Comparison of ENCODE assay signal across 8 cellular contexts in the genomic region with DNA sequence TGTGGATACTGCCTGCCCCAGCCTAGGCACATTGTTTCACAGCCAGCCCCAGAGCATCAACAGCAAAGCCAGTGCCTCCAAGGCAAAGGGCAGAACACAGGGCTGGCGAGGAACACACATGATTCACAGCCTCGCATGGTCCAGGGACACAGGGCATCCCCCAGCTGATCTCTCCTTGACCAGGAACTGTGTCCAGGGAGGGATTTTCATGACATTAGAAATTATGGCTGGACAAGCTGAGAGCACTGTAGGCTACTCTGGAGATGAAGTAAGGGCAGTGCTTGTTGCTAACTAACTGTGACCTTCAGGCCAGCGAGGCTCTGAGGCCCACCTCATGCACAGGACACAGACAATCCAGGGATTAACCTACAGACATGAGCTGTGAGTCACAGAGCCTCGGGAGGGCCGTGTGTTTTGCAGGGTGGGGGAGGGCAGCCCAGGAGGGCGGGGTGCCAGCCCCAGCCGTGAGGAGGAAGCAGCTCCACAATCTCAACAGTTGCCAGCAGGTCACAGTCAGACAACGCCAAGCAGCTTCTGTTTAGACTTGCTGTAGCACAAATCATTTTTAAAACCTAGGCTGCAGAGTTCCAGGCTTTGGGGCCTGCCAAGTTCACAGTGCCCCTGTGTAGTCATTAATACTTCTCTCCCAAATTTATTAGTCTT.
DNase-seq lines count a peak whose midpoint lies in the region; ATAC-seq and TF ChIP-seq lines count a peak whose summit lies in the region.

No MANE protein-coding gene starts in this region.

- H3K27ac Mint-ChIP-seq in CD4-positive, CD25-positive, alpha-beta regulatory T cell: peak overlapping the region in 1 of 3 donors; percentile 42

- peak in 1 of 3 donors; percentile 70 for DNase-seq in CD4-positive, CD25-positive, alpha-beta regulatory T cell
- DNase-seq in LoVo (ENCODE audit: low spot score): peak; percentile 67
- DNase-seq in amniotic stem cell (lab: John Stamatoyannopoulos, UW): peak; percentile 25
- no peak for DNase-seq in right atrium auricular region (ENCODE audit: low spot score)
- no peak for DNase-seq in smooth muscle cell (lab: John Stamatoyannopoulos, UW; ENCODE audit: unreplicated experiment)

- no peaks in the 10 kb centered on the region for H3K27me3 Mint-ChIP-seq in CD4-positive, CD25-positive, alpha-beta regulatory T cell

- ATAC-seq in CD4-positive, CD25-positive, alpha-beta regulatory T cell (ENCODE audit: low read depth in 2 of 2): peak; percentile 31 to 57
- ATAC-seq in GM18505 (IDR thresholded peaks at IDR 0.05; ENCODE audit: unreplicated experiment) (no peak), GM18498 (IDR thresholded peaks at IDR 0.05; ENCODE audit: unreplicated experiment) (no peak), HG03280 (IDR thresholded peaks at IDR 0.05; ENCODE audit: unreplicated experiment) (no peak)

- no peaks in the 10 kb centered on the region for H3K36me3 ChIP-seq in CD4-positive, CD25-positive, alpha-beta regulatory T cell (ENCODE audit: control insufficient read depth, insufficient read depth, low read length)
- H3K36me3 ChIP-seq in right atrium auricular region (no peaks in the 10 kb centered on the region), smooth muscle cell (ENCODE audit: low read depth) (no peaks in the 10 kb centered on the region)

- H3K4me1 ChIP-seq in CD4-positive, CD25-positive, alpha-beta regulatory T cell (ENCODE audit: control insufficient read depth, insufficient read depth, low read length, poor library complexity, severe bottlenecking): peaks cover 8% of the 10 kb centered on the region
- peaks cover 0 to 43% of the 10 kb centered on the region in 2 donors for H3K4me1 ChIP-seq in right atrium auricular region
- H3K4me1 ChIP-seq in smooth muscle cell (ENCODE audit: low read depth): peaks cover 8% of the 10 kb centered on the region

- H3F3A ChIP-seq in smooth muscle cell (ENCODE audit: low read depth): no peaks in the 10 kb centered on the region

- H3K9me3 Mint-ChIP-seq in CD4-positive, CD25-positive, alpha-beta regulatory T cell: no peaks in the 10 kb centered on the region

- no peaks in the 10 kb centered on the region for H3K9me3 ChIP-seq in CD4-positive, CD25-positive, alpha-beta regulatory T cell (ENCODE audit: control insufficient read depth in 2 of 2, low read length in 2 of 2)
- H3K9me3 ChIP-seq in right atrium auricular region (no peaks in the 10 kb centered on the region), smooth muscle cell (replicated peaks; ENCODE audit: low read depth) (no peaks in the 10 kb centered on the region)

- TF ChIP-seq CTCF in right atrium auricular region (IDR thresholded peaks at IDR 0.05) (no peak), smooth muscle cell (IDR thresholded peaks at IDR 0.05; ENCODE audit: borderline replicate concordance, insufficient read depth, poor library complexity, severe bottlenecking) (no peak)

- no peaks in the 10 kb centered on the region for H4K20me1 ChIP-seq in smooth muscle cell (ENCODE audit: low read depth)

- no peaks in the 10 kb centered on the region for H3K79me2 ChIP-seq in smooth muscle cell (ENCODE audit: low read depth)

- WGBS in smooth muscle cell (ENCODE audit: low lambda C conversion rate): 23% methylated on average over 8 of the region's 8 CpGs

- no peaks in the 10 kb centered on the region for H3K36me3 Mint-ChIP-seq in CD4-positive, CD25-positive, alpha-beta regulatory T cell

- H2AFZ ChIP-seq in smooth muscle cell (ENCODE audit: low read depth): no peak overlapping the region

- H3K4me2 ChIP-seq in smooth muscle cell: peak overlapping the region; percentile 58

- H3K9ac ChIP-seq in smooth muscle cell (ENCODE audit: low read depth): no peak overlapping the region

- no peaks in the 10 kb centered on the region for H3K27me3 ChIP-seq in CD4-positive, CD25-positive, alpha-beta regulatory T cell (ENCODE audit: control insufficient read depth, insufficient read depth, low read length)
- H3K27me3 ChIP-seq in right atrium auricular region (no peaks in the 10 kb centered on the region), smooth muscle cell (ENCODE audit: low read depth) (no peaks in the 10 kb centered on the region)

- H3K4me1 Mint-ChIP-seq in CD4-positive, CD25-positive, alpha-beta regulatory T cell: peaks cover 0 to 8% (median 3%) of the 10 kb centered on the region in 4 donors

- no peak overlapping the region for H3K27ac ChIP-seq in CD4-positive, CD25-positive, alpha-beta regulatory T cell (ENCODE audit: insufficient read depth, low read length, poor library complexity, severe bottlenecking)
- H3K27ac ChIP-seq in right atrium auricular region (peak overlapping the region; percentile 63 to 83), smooth muscle cell (ENCODE audit: low read depth) (peak overlapping the region; percentile 57)

- no peak for TF ChIP-seq POLR2A in GM18505 (IDR thresholded peaks at IDR 0.05; ENCODE audit: borderline replicate concordance, extremely low read depth, insufficient read depth, insufficient read length)

- H3K4me3 ChIP-seq in CD4-positive, CD25-positive, alpha-beta regulatory T cell (ENCODE audit: low read depth, low read length): no peak overlapping the region
- H3K4me3 ChIP-seq in right atrium auricular region (no peak overlapping the region), smooth muscle cell (no peak overlapping the region)

- no peak overlapping the region for H3K4me3 Mint-ChIP-seq in CD4-positive, CD25-positive, alpha-beta regulatory T cell

Comparison
In these comparisons a context has a peak if more than half of its experiments do, and no peak if none do; other contexts are left out.
1. ATAC-seq: peak in CD4-positive, CD25-positive, alpha-beta regulatory T cell (2 of 2); none in GM18505 (single experiment), GM18498 (single experiment) and HG03280 (single experiment).
2. DNase-seq: peak in LoVo (single experiment) and amniotic stem cell (single experiment); none in right atrium auricular region (single experiment) and smooth muscle cell (single experiment).